9 cellular contexts compared by ENCODE assay signal in genomic region chr17:47905221-47905733, GRCh38. TPM values are rescaled to one million over a fixed set of nuclear protein-coding genes. Genes with fewer than 3 reads are reported as not detected.
DNase-seq lines count a peak whose midpoint lies in the region; ATAC-seq and TF ChIP-seq lines count a peak whose summit lies in the region.
"Had no signal": no experiment of that assay in that cellular context is flagged by ENCODE, and none has a peak within 500 bp of the region (broad histone marks: within the 10 kb centered on the region; RNA-seq: fewer than 3 reads in every experiment).

No MANE protein-coding gene starts in this region.

- peaks cover 23% of the 10 kb centered on the region for H3K4me1 Mint-ChIP-seq in activated naive CD4-positive, alpha-beta T cell treated with anti-CD3 and anti-CD28 coated beads for 36 hours (ENCODE audit: low read depth)

- TF ChIP-seq EP300 in tibial nerve (IDR thresholded peaks at IDR 0.05): peak in 1 of 2 donors; percentile 30

- H3K36me3 ChIP-seq in tibial nerve: peaks cover 0 to 3% (median 0%) of the 10 kb centered on the region in 3 donors

- WGBS in tibial nerve, 2 donors: 14 to 19% methylated on average over 8 of the region's 8 CpGs

- H3K4me3 Mint-ChIP-seq in activated naive CD4-positive, alpha-beta T cell treated with anti-CD3 and anti-CD28 coated beads for 36 hours: no peak overlapping the region

- no peaks in the 10 kb centered on the region for H3K9me3 Mint-ChIP-seq in activated naive CD4-positive, alpha-beta T cell treated with anti-CD3 and anti-CD28 coated beads for 36 hours

- no peak overlapping the region for H3K4me3 ChIP-seq in tibial nerve

- H3K9me3 ChIP-seq in tibial nerve: no peaks in the 10 kb centered on the region

- DNase-seq in SK-MEL-5 (ENCODE audit: low read depth, low spot score) (peak; percentile 18), epithelial cell of prostate (ENCODE audit: low read depth, low spot score) (no peak), middle frontal gyrus (ENCODE audit: extremely low spot score, low spot score) (peak; percentile 82), tibial nerve (ENCODE audit: low spot score in 2 of 2) (peak; percentile 67 to 74), T-helper 1 cell (no peak)
- no peak for DNase-seq in activated naive CD4-positive, alpha-beta T cell treated with anti-CD3 and anti-CD28 coated beads for 36 hours
- DNase-seq: MV-4-11 had no signal

- intact Hi-C loops in activated naive CD4-positive, alpha-beta T cell treated with anti-CD3 and anti-CD28 coated beads for 36 hours (cut with micrococcal nuclease): no loop called here

- H3K27me3 Mint-ChIP-seq in activated naive CD4-positive, alpha-beta T cell treated with anti-CD3 and anti-CD28 coated beads for 36 hours (ENCODE audit: low read depth): no peaks in the 10 kb centered on the region

- H3K27me3 ChIP-seq in tibial nerve: no peaks in the 10 kb centered on the region

- peak overlapping the region; percentile 48 for H3K27ac ChIP-seq in epithelial cell of prostate
- peak overlapping the region; percentile 38 to 87 (median 80) for H3K27ac ChIP-seq in tibial nerve

- in situ Hi-C loops in SK-MEL-5 (cut with HindIII; ENCODE audit: low pct_unique_long_range_greater_than_20kb, low sequenced_read_pairs): no loop called here

- TF ChIP-seq POLR2A in tibial nerve (IDR thresholded peaks at IDR 0.05): no peak

- H3K36me3 Mint-ChIP-seq in activated naive CD4-positive, alpha-beta T cell treated with anti-CD3 and anti-CD28 coated beads for 36 hours (ENCODE audit: low read depth): peaks cover 12% of the 10 kb centered on the region

- ATAC-seq in GM21515 (IDR thresholded peaks at IDR 0.05; ENCODE audit: unreplicated experiment): no peak
- no peak for ATAC-seq in HG03108 (IDR thresholded peaks at IDR 0.05; ENCODE audit: unreplicated experiment)

- H3K4me1 ChIP-seq in tibial nerve: peaks cover 6 to 86% (median 45%) of the 10 kb centered on the region in 4 donors

- no peak for TF ChIP-seq CTCF in tibial nerve (IDR thresholded peaks at IDR 0.05)

- CTCF ChIA-PET in activated naive CD4-positive, alpha-beta T cell treated with anti-CD3 and anti-CD28 coated beads for 36 hours (lab: Charles Lee): interaction anchor here (1.0 to 2.5 kb wide), 5 partner anchors 15 to 64 kb away, joined by 3 to 12 read pairs (median 6); partner anchors contain the start of gene SCRN2

- no peak overlapping the region for H3K27ac Mint-ChIP-seq in activated naive CD4-positive, alpha-beta T cell treated with anti-CD3 and anti-CD28 coated beads for 36 hours

RNA-seq across cellular contexts. Expression of gene SP2, which starts 9.2 kb away (rescaled TPM):
- 1.2 and 2.9 TPM in 2 replicates for total RNA-seq in SK-MEL-5 (2014; rRNA removed; shearing (Covaris generic))
- 27.7 and 27.8 TPM in 2 replicates for polyA plus RNA-seq in SK-MEL-5 (2015; cell fraction: cytosol; rRNA removed)
- 10.4 and 14.5 TPM in 2 replicates for polyA plus RNA-seq in SK-MEL-5 (2015; cell fraction: nucleus; rRNA removed)
- total RNA-seq in tibial nerve: 1 to 10 TPM; 5.9 to 7.2 (median 7.1) TPM
- total RNA-seq in activated naive CD4-positive, alpha-beta T cell treated with anti-CD3 and anti-CD28 coated beads for 36 hours: 10 to 100 TPM; 17.4 to 19.5 TPM

RNA-seq across cellular contexts. Expression of gene PNPO, which starts 36.1 kb away (rescaled TPM):
- total RNA-seq in SK-MEL-5 (2014; rRNA removed; shearing (Covaris generic)): 27.0 and 37.4 TPM in 2 replicates
- 47.7 and 60.8 TPM in 2 replicates for polyA plus RNA-seq in SK-MEL-5 (2015; cell fraction: cytosol; rRNA removed)
- polyA plus RNA-seq in SK-MEL-5 (2015; cell fraction: nucleus; rRNA removed): 14.8 and 20.8 TPM in 2 replicates
- total RNA-seq in tibial nerve: 10 to 100 TPM; 36.0 to 56.8 (median 51.2) TPM
- 10 to 100 TPM; 35.5 to 37.0 TPM for total RNA-seq in activated naive CD4-positive, alpha-beta T cell treated with anti-CD3 and anti-CD28 coated beads for 36 hours

RNA-seq across cellular contexts. Expression of gene PRR15L, which starts 52.4 kb away (rescaled TPM):
- total RNA-seq in SK-MEL-5 (2014; rRNA removed; shearing (Covaris generic)): not detected in 2 replicates
- polyA plus RNA-seq in SK-MEL-5 (2015; cell fraction: cytosol; rRNA removed): not detected in 2 replicates
- not detected in 2 replicates for polyA plus RNA-seq in SK-MEL-5 (2015; cell fraction: nucleus; rRNA removed)
- not detected for total RNA-seq in tibial nerve
- total RNA-seq in activated naive CD4-positive, alpha-beta T cell treated with anti-CD3 and anti-CD28 coated beads for 36 hours: not detected

RNA-seq across cellular contexts. Expression of gene SP6, which starts 54.3 kb away (rescaled TPM):
- 0.05 TPM in 1 of 2 replicates, not detected in the other for total RNA-seq in SK-MEL-5 (2014; rRNA removed; shearing (Covaris generic))
- 0.03 and 0.20 TPM in 2 replicates for polyA plus RNA-seq in SK-MEL-5 (2015; cell fraction: cytosol; rRNA removed)
- not detected in 2 replicates for polyA plus RNA-seq in SK-MEL-5 (2015; cell fraction: nucleus; rRNA removed)
- total RNA-seq in tibial nerve: 1 to 10 TPM in 1 of 4 donors, under 1 TPM in 3; 0.30 to 1.3 (median 0.71) TPM
- total RNA-seq in activated naive CD4-positive, alpha-beta T cell treated with anti-CD3 and anti-CD28 coated beads for 36 hours: under 1 TPM; 0.10 to 0.19 TPM

Comparison
In these comparisons a context has a peak if more than half of its experiments do, and no peak if none do; other contexts are left out.
1. DNase-seq: peak in SK-MEL-5 (single experiment), middle frontal gyrus (single experiment) and tibial nerve (2 of 2); none in epithelial cell of prostate (single experiment), activated naive CD4-positive, alpha-beta T cell treated with anti-CD3 and anti-CD28 coated beads for 36 hours (single experiment) and T-helper 1 cell (0 of 5).